ENCODE assay signal across 29 cellular contexts in the genomic region with DNA sequence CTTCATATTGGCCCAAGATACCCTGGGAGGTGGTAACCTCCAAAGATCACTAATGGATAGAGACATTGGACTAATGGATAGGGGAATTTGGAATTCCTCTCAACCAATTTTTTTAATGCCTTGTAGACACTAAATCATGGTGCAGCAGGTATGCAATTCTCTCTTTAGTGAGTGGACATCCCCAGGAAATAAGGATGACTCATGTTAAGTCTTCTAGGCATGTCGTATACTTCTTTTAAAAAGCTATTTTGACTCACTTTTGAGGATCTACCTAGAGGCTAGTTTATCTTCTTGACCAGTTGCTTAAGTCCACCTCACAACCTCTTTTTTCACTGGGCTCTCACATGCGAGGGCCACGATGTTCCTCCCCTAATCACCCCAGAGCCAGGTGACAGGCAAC.
"Had no signal": no experiment of that assay in that cellular context is flagged by ENCODE, and none has a peak within 500 bp of the region (broad histone marks: within the 10 kb centered on the region; RNA-seq: fewer than 3 reads in every experiment).

No MANE protein-coding gene starts in this region.

- H3K4me1 ChIP-seq: adrenal gland, body of pancreas, esophagus squamous epithelium had no signal

- H3K4me3 ChIP-seq: adrenal gland, body of pancreas, esophagus squamous epithelium had no signal

- H3K9me3 ChIP-seq: adrenal gland, body of pancreas, esophagus squamous epithelium had no signal

- H3K27ac ChIP-seq: adrenal gland, body of pancreas, epithelial cell of prostate, esophagus squamous epithelium had no signal

- ATAC-seq: activated CD4-positive, alpha-beta T cell treated with anti-CD3 and anti-CD28 coated beads for 36 hours; activated CD8-positive, alpha-beta memory T cell treated with anti-CD3 and anti-CD28 coated beads, Interleukin-2, amount 10 ng/mL, durations not matched to agents 7 days and 5 days; activated CD8-positive, alpha-beta T cell treated with anti-CD3 and anti-CD28 coated beads, Interleukin-2, amount 10 ng/mL, durations not matched to agents 7 days and 5 days; activated naive CD8-positive, alpha-beta T cell treated with anti-CD3 and anti-CD28 coated beads, Interleukin-2, amount 50 U/mL, for 24 hours; body of pancreas; effector memory CD8-positive, alpha-beta T cell had no signal

- H3K27me3 ChIP-seq: adrenal gland, body of pancreas, esophagus squamous epithelium had no signal

- DNase-seq: activated CD4-positive, alpha-beta memory T cell treated with anti-CD3 and anti-CD28 coated beads for 36 hours; activated CD4-positive, alpha-beta T cell treated with anti-CD3 and anti-CD28 coated beads for 36 hours; activated CD4-positive, alpha-beta T cell treated with anti-CD3 and anti-CD28 coated beads, Interleukin-2, amount 10 ng/mL, durations not matched to agents 24 days and 14 days; activated CD4-positive, CD25-positive, alpha-beta regulatory T cell; activated CD4-positive, CD25-positive, alpha-beta regulatory T cell treated with anti-CD3 and anti-CD28 coated beads, Interleukin-2, amount 50 U/mL, for 72 hours; activated CD8-positive, alpha-beta memory T cell treated with anti-CD3 and anti-CD28 coated beads, Interleukin-2, amount 10 ng/mL, durations not matched to agents 7 days and 5 days; activated CD8-positive, alpha-beta memory T cell treated with anti-CD3 and anti-CD28 coated beads, Interleukin-2, amount 50 U/mL, for 4 hours; activated CD8-positive, alpha-beta T cell treated with anti-CD3 and anti-CD28 coated beads, Interleukin-2, amount 10 ng/mL, durations not matched to agents 7 days and 5 days; activated effector memory CD4-positive, alpha-beta T cell treated with anti-CD3 and anti-CD28 coated beads, Interleukin-2, amount 50 U/mL, for 16 hours; activated naive CD4-positive, alpha-beta T cell treated with anti-CD3 and anti-CD28 coated beads for 36 hours; activated naive CD8-positive, alpha-beta T cell treated with anti-CD3 and anti-CD28 coated beads for 36 hours; activated naive CD8-positive, alpha-beta T cell treated with anti-CD3 and anti-CD28 coated beads, Interleukin-2, amount 50 U/mL, for 24 hours; activated T-cell treated with anti-CD3 and anti-CD28 coated beads, Interleukin-2, amount 50 U/mL, for 1 hour; activated T-cell treated with anti-CD3 and anti-CD28 coated beads, Interleukin-2, amount 50 U/mL, for 48 hours; adrenal gland; amygdala; aorta; body of pancreas; caudate nucleus; cortex of kidney; dermis blood vessel endothelial cell; effector CD4-positive, alpha-beta T cell; effector memory CD8-positive, alpha-beta T cell; esophagus squamous epithelium; head of caudate nucleus; hippocampal formation had no signal

- H3K36me3 ChIP-seq: adrenal gland, esophagus squamous epithelium had no signal

- FAIRE-seq: colon, frontal cortex had no signal
